In genomic region chr7:143892527-143893300, GRCh38 we compare ENCODE assay signal across 8 cellular contexts. TPM values are rescaled to one million over a fixed set of nuclear protein-coding genes. Genes with fewer than 3 reads are reported as not detected.
A peak's percentile ranks its signal among the peaks of the same experiment; 100 is the strongest.
DNase-seq lines count a peak whose midpoint lies in the region; ATAC-seq, FAIRE-seq and TF ChIP-seq lines count a peak whose summit lies in the region.

No MANE protein-coding gene starts in this region.

- H3K4me1 ChIP-seq in A673 (ENCODE audit: insufficient read depth, low read length, poor library complexity, severe bottlenecking): peaks cover 18% of the 10 kb centered on the region
- H3K4me1 ChIP-seq in left lung: no peaks in the 10 kb centered on the region

- H3K27me3 ChIP-seq in A673 (replicated peaks; ENCODE audit: insufficient read depth, low read depth, low read length, poor library complexity) (no peaks in the 10 kb centered on the region), left lung (no peaks in the 10 kb centered on the region)

- H3K27ac ChIP-seq in A673 (ENCODE audit: low read depth, low read length, poor library complexity, severe bottlenecking): no peak overlapping the region
- no peak overlapping the region for H3K27ac ChIP-seq in left lung

- H3K36me3 ChIP-seq in A673 (ENCODE audit: insufficient read depth, low read length, poor library complexity, severe bottlenecking) (no peaks in the 10 kb centered on the region), left lung (no peaks in the 10 kb centered on the region)

- BruUV-seq in A673 (replicated peaks; lab: Mats Ljungman, UMichigan): no TSS peak

- peak; percentile 99 for ATAC-seq in HG02588 (IDR thresholded peaks at IDR 0.05; ENCODE audit: unreplicated experiment)
- no peak for ATAC-seq in left lung

- FAIRE-seq in GM12892 (lab: Jason Lieb, UNC): peak; percentile 72

- H3K9me3 ChIP-seq in A673 (ENCODE audit: low read depth, low read length, poor library complexity, severe bottlenecking) (peaks cover 4% of the 10 kb centered on the region), left lung (peaks cover 0 to 8% of the 10 kb centered on the region in 2 donors)

- intact Hi-C loops in A673 (cut with micrococcal nuclease; ENCODE audit: unreplicated experiment) (no loop called here), left lung (cut with DNase I) (no loop called here)

- H3K4me3 ChIP-seq in A673 (ENCODE audit: low read depth, low read length, poor library complexity, severe bottlenecking): no peak overlapping the region
- H3K4me3 ChIP-seq in cardiac fibroblast (replicated peaks in 1 of 2; ENCODE audit: low read depth in 2 of 2, low read length in 2 of 2): no peak overlapping the region
- H3K4me3 ChIP-seq in left lung: no peak overlapping the region

- POLR2A ChIA-PET in A673 (lab: Charles Lee; ENCODE audit: low non-redundant PET): no interaction called here

- DNase-seq in A673 (ENCODE audit: low spot score) (peak; percentile 86), GM12892 (ENCODE audit: insufficient read length) (no peak), NAMALWA (ENCODE audit: low spot score) (peak; percentile 86), cardiac fibroblast (ENCODE audit: low read depth in 2 of 2) (peak in 1 of 2 donors; percentile 61), left lung (no peak), cerebellar nuclear complex (lab: John Stamatoyannopoulos, UW) (no peak), NCI-H345 treated with DMSO at 0.1 percent for 48 hours (lab: John Stamatoyannopoulos, UW; ENCODE audit: unreplicated experiment) (no peak)

- no peak for TF ChIP-seq POLR2A in GM12892 (IDR thresholded peaks at IDR 0.05; ENCODE audit: low read depth, low read length)

- CTCF ChIA-PET in A673 (lab: Charles Lee): interaction anchor here (0.6 to 1.3 kb wide), 4 partner anchors 9 to 235 kb away, joined by 3 to 23 read pairs (median 4); partner anchors contain the start of gene TCAF1

- TF ChIP-seq CTCF in A673 (conservative IDR thresholded peaks at IDR 0.05; ENCODE audit: low read depth, low read length) (peak; percentile 67), cardiac fibroblast (IDR thresholded peaks at IDR 0.05; ENCODE audit: low read depth, low read length) (peak; percentile 38), left lung (IDR thresholded peaks at IDR 0.05) (no peak)

RNA-seq across cellular contexts. Expression of gene TCAF1, which starts 9.3 kb away (rescaled TPM):
- total RNA-seq in A673 (2021): 38.6 and 44.5 TPM in 2 replicates
- 8.5 TPM for polyA plus RNA-seq in GM12892 (2012; ENCODE audit: missing spikeins)
- total RNA-seq in left lung: 10 to 100 TPM; 39.4 to 49.3 TPM

RNA-seq across cellular contexts. Expression of gene OR2F2, which starts 42.3 kb away (rescaled TPM):
- total RNA-seq in A673 (2021): not detected in 2 replicates
- not detected for polyA plus RNA-seq in GM12892 (2012; ENCODE audit: missing spikeins)
- not detected for total RNA-seq in left lung

Comparison
In these comparisons a context has a peak if more than half of its experiments do, and no peak if none do; other contexts are left out.
1. DNase-seq: peak in A673 (single experiment) and NAMALWA (single experiment); none in GM12892 (single experiment), left lung (0 of 2), cerebellar nuclear complex (0 of 2) and NCI-H345 treated with DMSO at 0.1 percent for 48 hours (single experiment).
2. CTCF ChIP-seq: peak in A673 (single experiment) and cardiac fibroblast (single experiment); none in left lung (0 of 2).